Comparison of ENCODE assay signal across 35 cellular contexts in the genomic region with DNA sequence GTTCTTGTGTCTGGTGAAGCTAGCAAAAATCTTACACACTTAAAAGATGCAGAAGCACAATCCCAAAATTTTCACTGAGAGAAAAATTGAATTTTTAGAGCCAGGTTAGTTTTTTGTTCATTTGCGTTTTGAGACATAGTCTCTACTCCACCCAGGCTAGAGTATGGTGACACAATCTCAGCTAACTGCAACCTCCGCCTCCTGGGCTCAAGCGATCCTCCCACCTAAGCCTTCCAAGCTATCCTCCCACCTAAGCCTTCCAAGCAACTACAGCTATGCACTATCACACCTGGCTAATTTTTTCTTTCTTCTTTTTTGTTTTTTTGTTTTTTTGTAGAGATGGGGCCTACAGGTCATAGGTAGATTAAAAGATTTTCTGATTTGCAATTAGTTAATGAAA.
"Had no signal": no experiment of that assay in that cellular context is flagged by ENCODE, and none has a peak within 500 bp of the region (broad histone marks: within the 10 kb centered on the region; RNA-seq: fewer than 3 reads in every experiment).

No MANE protein-coding gene starts in this region.

- H3K36me3 ChIP-seq: ascending aorta, cardiac muscle cell, WERI-Rb-1 had no signal

- H3K4me3 ChIP-seq: ascending aorta, cardiac muscle cell had no signal

- H3K4me3 Mint-ChIP-seq: activated CD4-positive, alpha-beta memory T cell treated with anti-CD3 and anti-CD28 coated beads, Interleukin-2, amount 10 ng/mL, durations not matched to agents 7 days and 5 days; activated CD4-positive, alpha-beta T cell treated with anti-CD3 and anti-CD28 coated beads for 36 hours; activated CD4-positive, alpha-beta T cell treated with anti-CD3 and anti-CD28 coated beads, Interleukin-2, amount 10 ng/mL, durations not matched to agents 7 days and 5 days; activated CD8-positive, alpha-beta memory T cell treated with anti-CD3 and anti-CD28 coated beads, Interleukin-2, amount 10 ng/mL, durations not matched to agents 7 days and 5 days; activated CD8-positive, alpha-beta T cell treated with anti-CD3 and anti-CD28 coated beads, Interleukin-2, amount 10 ng/mL, durations not matched to agents 7 days and 5 days; activated naive CD4-positive, alpha-beta T cell treated with anti-CD3 and anti-CD28 coated beads, Interleukin-2, amount 10 ng/mL, durations not matched to agents 7 days and 5 days; activated naive CD4-positive, alpha-beta T cell treated with anti-CD3 and anti-CD28 coated beads, Interleukin-2, amount 50 U/mL, for 24 hours; activated naive CD8-positive, alpha-beta T cell; activated naive CD8-positive, alpha-beta T cell treated with anti-CD3 and anti-CD28 coated beads, Interleukin-2, amount 10 ng/mL, durations not matched to agents 7 days and 5 days; activated naive CD8-positive, alpha-beta T cell treated with anti-CD3 and anti-CD28 coated beads, Interleukin-2, amount 50 U/mL, for 24 hours; activated T-cell treated with anti-CD3 and anti-CD28 coated beads, Interleukin-2, amount 50 U/mL, for 24 hours; brain; central memory CD8-positive, alpha-beta T cell; T-cell; T-helper 2 cell treated with Interferon-gamma antibody and Interleukin-4, amounts not matched to agents 5 μg/mL and 100 μg/mL, for 36 hours; WTC11 had no signal

- H3K9me3 Mint-ChIP-seq: activated CD4-positive, alpha-beta memory T cell treated with anti-CD3 and anti-CD28 coated beads, Interleukin-2, amount 10 ng/mL, durations not matched to agents 7 days and 5 days; activated CD4-positive, alpha-beta T cell treated with anti-CD3 and anti-CD28 coated beads, Interleukin-2, amount 10 ng/mL, durations not matched to agents 7 days and 5 days; activated naive CD4-positive, alpha-beta T cell treated with anti-CD3 and anti-CD28 coated beads, Interleukin-2, amount 10 ng/mL, durations not matched to agents 7 days and 5 days; activated naive CD4-positive, alpha-beta T cell treated with anti-CD3 and anti-CD28 coated beads, Interleukin-2, amount 50 U/mL, for 24 hours; activated naive CD8-positive, alpha-beta T cell treated with anti-CD3 and anti-CD28 coated beads, Interleukin-2, amount 10 ng/mL, durations not matched to agents 7 days and 5 days; activated naive CD8-positive, alpha-beta T cell treated with anti-CD3 and anti-CD28 coated beads, Interleukin-2, amount 50 U/mL, for 24 hours; activated T-cell treated with anti-CD3 and anti-CD28 coated beads, Interleukin-2, amount 50 U/mL, for 24 hours; activated T-helper 2 cell treated with anti-CD3 and anti-CD28 coated beads, Interferon-gamma antibody, Interleukin-2, Interleukin-4, amounts not matched to agents 10 μg/mL and 5 μg/mL and 100 μg/mL, durations not matched to agents 14 hours and 24 hours and 36 hours; brain; central memory CD8-positive, alpha-beta T cell; T-cell; T-helper 2 cell treated with Interferon-gamma antibody and Interleukin-4, amounts not matched to agents 5 μg/mL and 100 μg/mL, for 36 hours; WTC11 had no signal

- H3K4me1 ChIP-seq: ascending aorta had no signal

- ATAC-seq: activated CD4-positive, alpha-beta T cell treated with anti-CD3 and anti-CD28 coated beads for 36 hours; activated CD4-positive, CD25-positive, alpha-beta regulatory T cell treated with anti-CD3 and anti-CD28 coated beads, Interleukin-2, amount 50 U/mL, for 24 hours; activated CD8-positive, alpha-beta memory T cell treated with anti-CD3 and anti-CD28 coated beads, Interleukin-2, amount 10 ng/mL, durations not matched to agents 7 days and 5 days; activated CD8-positive, alpha-beta T cell treated with anti-CD3 and anti-CD28 coated beads, Interleukin-2, amount 10 ng/mL, durations not matched to agents 7 days and 5 days; activated naive CD8-positive, alpha-beta T cell treated with anti-CD3 and anti-CD28 coated beads, Interleukin-2, amount 50 U/mL, for 24 hours; T-cell; WTC11 had no signal

- H3K27me3 ChIP-seq: ascending aorta, cardiac muscle cell had no signal

- H3K36me3 Mint-ChIP-seq: activated CD8-positive, alpha-beta memory T cell treated with anti-CD3 and anti-CD28 coated beads, Interleukin-2, amount 10 ng/mL, durations not matched to agents 7 days and 5 days; activated naive CD4-positive, alpha-beta T cell treated with anti-CD3 and anti-CD28 coated beads, Interleukin-2, amount 10 ng/mL, durations not matched to agents 7 days and 5 days; activated naive CD4-positive, alpha-beta T cell treated with anti-CD3 and anti-CD28 coated beads, Interleukin-2, amount 50 U/mL, for 24 hours; activated naive CD8-positive, alpha-beta T cell; activated naive CD8-positive, alpha-beta T cell treated with anti-CD3 and anti-CD28 coated beads, Interleukin-2, amount 10 ng/mL, durations not matched to agents 7 days and 5 days; brain; T-cell; WTC11 had no signal

- H3K9me3 ChIP-seq: ascending aorta had no signal

- H3K4me1 Mint-ChIP-seq: activated CD4-positive, alpha-beta memory T cell treated with anti-CD3 and anti-CD28 coated beads, Interleukin-2, amount 10 ng/mL, durations not matched to agents 7 days and 5 days; activated CD4-positive, alpha-beta T cell treated with anti-CD3 and anti-CD28 coated beads for 36 hours; activated CD4-positive, alpha-beta T cell treated with anti-CD3 and anti-CD28 coated beads, Interleukin-2, amount 10 ng/mL, durations not matched to agents 7 days and 5 days; activated CD8-positive, alpha-beta memory T cell treated with anti-CD3 and anti-CD28 coated beads, Interleukin-2, amount 10 ng/mL, durations not matched to agents 7 days and 5 days; activated naive CD4-positive, alpha-beta T cell treated with anti-CD3 and anti-CD28 coated beads, Interleukin-2, amount 10 ng/mL, durations not matched to agents 7 days and 5 days; activated naive CD4-positive, alpha-beta T cell treated with anti-CD3 and anti-CD28 coated beads, Interleukin-2, amount 50 U/mL, for 24 hours; activated naive CD8-positive, alpha-beta T cell treated with anti-CD3 and anti-CD28 coated beads, Interleukin-2, amount 10 ng/mL, durations not matched to agents 7 days and 5 days; activated naive CD8-positive, alpha-beta T cell treated with anti-CD3 and anti-CD28 coated beads, Interleukin-2, amount 50 U/mL, for 24 hours; central memory CD8-positive, alpha-beta T cell; T-cell had no signal

- H3K27ac Mint-ChIP-seq: activated CD4-positive, alpha-beta memory T cell treated with anti-CD3 and anti-CD28 coated beads, Interleukin-2, amount 10 ng/mL, durations not matched to agents 7 days and 5 days; activated CD4-positive, alpha-beta T cell treated with anti-CD3 and anti-CD28 coated beads for 36 hours; activated CD4-positive, alpha-beta T cell treated with anti-CD3 and anti-CD28 coated beads, Interleukin-2, amount 10 ng/mL, durations not matched to agents 7 days and 5 days; activated CD8-positive, alpha-beta memory T cell treated with anti-CD3 and anti-CD28 coated beads, Interleukin-2, amount 10 ng/mL, durations not matched to agents 7 days and 5 days; activated CD8-positive, alpha-beta T cell treated with anti-CD3 and anti-CD28 coated beads, Interleukin-2, amount 10 ng/mL, durations not matched to agents 7 days and 5 days; activated naive CD4-positive, alpha-beta T cell treated with anti-CD3 and anti-CD28 coated beads, Interleukin-2, amount 10 ng/mL, durations not matched to agents 7 days and 5 days; activated naive CD4-positive, alpha-beta T cell treated with anti-CD3 and anti-CD28 coated beads, Interleukin-2, amount 50 U/mL, for 24 hours; activated naive CD8-positive, alpha-beta T cell; activated naive CD8-positive, alpha-beta T cell treated with anti-CD3 and anti-CD28 coated beads, Interleukin-2, amount 10 ng/mL, durations not matched to agents 7 days and 5 days; activated naive CD8-positive, alpha-beta T cell treated with anti-CD3 and anti-CD28 coated beads, Interleukin-2, amount 50 U/mL, for 24 hours; activated T-cell treated with anti-CD3 and anti-CD28 coated beads, Interleukin-2, amount 50 U/mL, for 24 hours; activated T-helper 2 cell treated with anti-CD3 and anti-CD28 coated beads, Interferon-gamma antibody, Interleukin-2, Interleukin-4, amounts not matched to agents 10 μg/mL and 5 μg/mL and 100 μg/mL, durations not matched to agents 14 hours and 24 hours and 36 hours; brain; T-cell; T-helper 2 cell treated with Interferon-gamma antibody and Interleukin-4, amounts not matched to agents 5 μg/mL and 100 μg/mL, for 36 hours; WTC11 had no signal

- H3K27me3 Mint-ChIP-seq: activated CD4-positive, alpha-beta memory T cell treated with anti-CD3 and anti-CD28 coated beads, Interleukin-2, amount 10 ng/mL, durations not matched to agents 7 days and 5 days; activated CD4-positive, alpha-beta T cell treated with anti-CD3 and anti-CD28 coated beads for 36 hours; activated CD4-positive, alpha-beta T cell treated with anti-CD3 and anti-CD28 coated beads, Interleukin-2, amount 10 ng/mL, durations not matched to agents 7 days and 5 days; activated CD8-positive, alpha-beta memory T cell treated with anti-CD3 and anti-CD28 coated beads, Interleukin-2, amount 10 ng/mL, durations not matched to agents 7 days and 5 days; activated naive CD4-positive, alpha-beta T cell treated with anti-CD3 and anti-CD28 coated beads, Interleukin-2, amount 10 ng/mL, durations not matched to agents 7 days and 5 days; activated naive CD8-positive, alpha-beta T cell; activated naive CD8-positive, alpha-beta T cell treated with anti-CD3 and anti-CD28 coated beads, Interleukin-2, amount 10 ng/mL, durations not matched to agents 7 days and 5 days; activated naive CD8-positive, alpha-beta T cell treated with anti-CD3 and anti-CD28 coated beads, Interleukin-2, amount 50 U/mL, for 24 hours; activated T-cell treated with anti-CD3 and anti-CD28 coated beads, Interleukin-2, amount 50 U/mL, for 24 hours had no signal

- DNase-seq: activated CD4-positive, alpha-beta memory T cell treated with anti-CD3 and anti-CD28 coated beads, Interleukin-2, amount 10 ng/mL, durations not matched to agents 7 days and 5 days; activated CD4-positive, alpha-beta T cell treated with anti-CD3 and anti-CD28 coated beads for 1 hour; activated CD4-positive, alpha-beta T cell treated with anti-CD3 and anti-CD28 coated beads for 36 hours; activated CD4-positive, alpha-beta T cell treated with anti-CD3 and anti-CD28 coated beads for 48 hours; activated CD4-positive, alpha-beta T cell treated with anti-CD3 and anti-CD28 coated beads, Interleukin-2, amount 10 ng/mL, durations not matched to agents 7 days and 5 days; activated CD4-positive, alpha-beta T cell treated with anti-CD3 and anti-CD28 coated beads, Interleukin-2, amount 50 U/mL, for 48 hours; activated CD4-positive, CD25-positive, alpha-beta regulatory T cell; activated CD8-positive, alpha-beta memory T cell treated with anti-CD3 and anti-CD28 coated beads for 24 hours; activated CD8-positive, alpha-beta memory T cell treated with anti-CD3 and anti-CD28 coated beads, Interleukin-2, amount 10 ng/mL, durations not matched to agents 7 days and 5 days; activated CD8-positive, alpha-beta memory T cell treated with anti-CD3 and anti-CD28 coated beads, Interleukin-2, amount 50 U/mL, for 48 hours; activated CD8-positive, alpha-beta T cell treated with anti-CD3 and anti-CD28 coated beads, Interleukin-2, amount 10 ng/mL, durations not matched to agents 7 days and 5 days; activated effector memory CD4-positive, alpha-beta T cell treated with Interleukin-2 at 50 U/mL for 16 hours; activated gamma-delta T cell; activated naive CD4-positive, alpha-beta T cell treated with anti-CD3 and anti-CD28 coated beads, Interleukin-2, amount 10 ng/mL, durations not matched to agents 7 days and 5 days; activated naive CD4-positive, alpha-beta T cell treated with Interleukin-2 at 50 U/mL for 16 hours; activated naive CD8-positive, alpha-beta T cell treated with anti-CD3 and anti-CD28 coated beads, Interleukin-2, amount 10 ng/mL, durations not matched to agents 7 days and 5 days; activated naive CD8-positive, alpha-beta T cell treated with anti-CD3 and anti-CD28 coated beads, Interleukin-2, amount 50 U/mL, for 24 hours; activated T-cell treated with anti-CD3 and anti-CD28 coated beads, Interleukin-2, amount 50 U/mL, for 24 hours; activated T-cell treated with anti-CD3 and anti-CD28 coated beads, Interleukin-2, amount 50 U/mL, for 48 hours; amygdala; anterior cingulate cortex; T-cell; T-helper 2 cell; T-helper 9 cell; WERI-Rb-1 had no signal

- H3K27ac ChIP-seq: ascending aorta, cardiac muscle cell, WERI-Rb-1 had no signal
